Comparison of ENCODE assay signal across 1 cellular context in genomic region chr6:37517411-37517812, GRCh38.
TF ChIP-seq lines count a peak whose summit lies in the region.

No MANE protein-coding gene starts in this region.

TF ChIP-seq in SK-N-SH, 30 proteins besides CTCF, POLR2A, EP300 and RAD21 (continued from another document):
- TF ChIP-seq ZBTB33 (IDR thresholded peaks at IDR 0.05; ENCODE audit: borderline replicate concordance, low read depth), result no peak
